6 cellular contexts compared by ENCODE assay signal in the genomic region with DNA sequence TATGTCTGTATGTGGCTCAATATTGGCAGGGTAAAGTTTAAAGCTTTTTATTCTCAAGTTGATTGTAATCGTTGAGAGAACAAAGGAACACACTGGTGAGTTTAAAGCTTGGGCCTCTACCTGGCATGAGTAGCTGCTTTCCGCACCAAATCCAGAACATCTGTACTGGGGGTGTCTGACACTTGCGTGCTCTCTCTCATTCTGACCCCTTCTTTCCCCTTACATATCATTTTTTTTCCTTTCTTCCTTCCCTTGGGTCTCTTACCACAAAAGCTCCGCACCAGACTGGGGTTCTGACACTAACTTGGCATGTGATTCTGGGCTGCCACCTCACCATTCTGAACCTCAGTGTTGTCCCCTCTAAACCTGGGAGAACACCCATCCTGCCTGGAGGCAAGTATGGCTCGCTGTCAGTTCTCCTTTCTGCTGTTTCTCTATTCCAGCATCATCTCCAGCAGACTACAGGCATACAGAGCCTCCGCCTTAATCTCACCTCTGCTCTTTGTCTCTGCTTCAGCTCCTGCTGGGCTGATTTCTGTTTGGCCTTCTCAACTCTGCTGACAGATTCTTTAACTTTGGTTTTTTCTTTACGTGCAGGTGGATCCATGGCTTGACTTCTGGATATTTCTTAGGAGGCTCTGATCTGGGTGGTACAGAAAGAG. TPM values are rescaled to one million over a fixed set of nuclear protein-coding genes. Genes with fewer than 3 reads are reported as not detected.
DNase-seq lines count a peak whose midpoint lies in the region; TF ChIP-seq lines count a peak whose summit lies in the region.

No MANE protein-coding gene starts in this region.

- no peaks in the 10 kb centered on the region for H3F3A ChIP-seq in neural cell (ENCODE audit: insufficient read depth, low read length, poor library complexity, severe bottlenecking)

- peak overlapping the region; percentile 99 for H3K4me3 ChIP-seq in HUES6 (ENCODE audit: low read depth, low read length)
- peak overlapping the region; percentile 77 for H3K4me3 ChIP-seq in brain microvascular endothelial cell (ENCODE audit: low read depth, low read length)
- H3K4me3 ChIP-seq in neural cell (ENCODE audit: low read length): peak overlapping the region; percentile 68

- peaks cover 17% of the 10 kb centered on the region for H3K4me1 ChIP-seq in HUES6 (ENCODE audit: control insufficient read depth, insufficient read depth, low read length)

- DNase-seq in brain microvascular endothelial cell (peak; percentile 2), NK-92 (lab: John Stamatoyannopoulos, UW; ENCODE audit: unreplicated experiment) (no peak), UCSD-AML1 (lab: John Stamatoyannopoulos, UW; ENCODE audit: unreplicated experiment) (no peak)

- TF ChIP-seq EP300 in neural cell (conservative IDR thresholded peaks at IDR 0.05; ENCODE audit: poor library complexity, severe bottlenecking): no peak

- H3K27me3 ChIP-seq in HUES6 (ENCODE audit: control insufficient read depth, insufficient read depth, low read length) (no peaks in the 10 kb centered on the region), brain microvascular endothelial cell (replicated peaks) (no peaks in the 10 kb centered on the region), neural cell (ENCODE audit: insufficient read depth, low read depth, low read length) (no peaks in the 10 kb centered on the region)

- H3K4me2 ChIP-seq in neural cell (ENCODE audit: low read length): peak overlapping the region; percentile 99

- peak overlapping the region; percentile 79 for H3K27ac ChIP-seq in C4-2B
- peak overlapping the region; percentile 40; the same call in 1 of the 2 replicates for H3K27ac ChIP-seq in HUES6 (ENCODE audit: low read depth, low read length)
- peak overlapping the region; percentile 20 for H3K27ac ChIP-seq in brain microvascular endothelial cell
- H3K27ac ChIP-seq in neural cell (ENCODE audit: low read length): peak overlapping the region; percentile 95

- H4K20me1 ChIP-seq in neural cell (ENCODE audit: insufficient read depth): no peaks in the 10 kb centered on the region

- H3K36me3 ChIP-seq in HUES6 (ENCODE audit: control insufficient read depth, insufficient read depth, low read length): peaks cover 3% of the 10 kb centered on the region
- no peaks in the 10 kb centered on the region for H3K36me3 ChIP-seq in brain microvascular endothelial cell (replicated peaks)
- no peaks in the 10 kb centered on the region for H3K36me3 ChIP-seq in neural cell (ENCODE audit: insufficient read depth, low read length)

- TF ChIP-seq RAD21 in neural cell (conservative IDR thresholded peaks at IDR 0.05): no peak

- TF ChIP-seq CTCF in C4-2B (conservative IDR thresholded peaks at IDR 0.05): no peak
- no peak for TF ChIP-seq CTCF in brain microvascular endothelial cell (IDR thresholded peaks at IDR 0.05; ENCODE audit: low read depth, low read length, missing control alignments)
- no peak for TF ChIP-seq CTCF in neural cell (IDR thresholded peaks at IDR 0.05; ENCODE audit: poor library complexity, severe bottlenecking)

- peaks cover 39% of the 10 kb centered on the region for H3K79me2 ChIP-seq in neural cell (replicated peaks; ENCODE audit: insufficient read depth, low read length)

- in situ Hi-C loops in brain microvascular endothelial cell (cut with HindIII; ENCODE audit: low pct_ligation_motif_present, low sequenced_read_pairs): no loop called here

- H3K9me3 ChIP-seq in HUES6 (ENCODE audit: control insufficient read depth, insufficient read depth, low read depth, low read length) (no peaks in the 10 kb centered on the region), neural cell (ENCODE audit: low read length) (no peaks in the 10 kb centered on the region)

- no peaks in the 10 kb centered on the region for H3K9me2 ChIP-seq in neural cell (ENCODE audit: insufficient read depth, low read length)

- H3K9ac ChIP-seq in HUES6 (ENCODE audit: low read length) (peak overlapping the region; percentile 82), neural cell (ENCODE audit: low read length) (peak overlapping the region; percentile 80)

- peak overlapping the region; percentile 47 for H2AFZ ChIP-seq in neural cell (ENCODE audit: low read depth, low read length)

TF ChIP-seq in neural cell, 6 proteins besides CTCF, POLR2A, EP300 and RAD21:
- TF ChIP-seq TAF1 (IDR thresholded peaks at IDR 0.05; ENCODE audit: low read depth): peak; percentile 80
- peak; percentile 69 for TF ChIP-seq REST (IDR thresholded peaks at IDR 0.05; ENCODE audit: borderline replicate concordance)
- TF ChIP-seq SMC3 (conservative IDR thresholded peaks at IDR 0.05; ENCODE audit: poor library complexity): no peak

RNA-seq across cellular contexts. Expression of gene ERMAP, which starts 0.9 kb away (rescaled TPM):
- polyA plus RNA-seq in neural cell: 10.2 and 10.6 TPM in 2 replicates
- 10.7 and 12.4 TPM in 2 replicates for polyA minus RNA-seq in neural cell

RNA-seq across cellular contexts. Expression of gene SVBP, which starts 1.1 kb away (rescaled TPM):
- 210 and 231 TPM in 2 replicates for polyA plus RNA-seq in neural cell
- polyA minus RNA-seq in neural cell: 96.7 and 97.8 TPM in 2 replicates

RNA-seq across cellular contexts. Expression of gene ZNF691, which starts 30.3 kb away (rescaled TPM):
- polyA plus RNA-seq in neural cell: 14.9 and 16.2 TPM in 2 replicates
- polyA minus RNA-seq in neural cell: 19.5 and 20.3 TPM in 2 replicates

RNA-seq across cellular contexts. Expression of gene TMEM269, which starts 31.3 kb away (rescaled TPM):
- polyA plus RNA-seq in neural cell: 1.1 and 1.9 TPM in 2 replicates
- polyA minus RNA-seq in neural cell: 1.6 and 1.7 TPM in 2 replicates

RNA-seq across cellular contexts. Expression of gene C1orf50, which starts 49.0 kb away (rescaled TPM):
- polyA plus RNA-seq in neural cell: 10.2 and 26.7 TPM in 2 replicates
- 17.4 and 23.6 TPM in 2 replicates for polyA minus RNA-seq in neural cell

Comparison
In these comparisons a context has a peak if more than half of its experiments do, and no peak if none do; other contexts are left out.
1. H3K27ac ChIP-seq: peak in every context shown above with its lines; median percentile 95 in neural cell; 79 in C4-2B; 40 in HUES6; 20 in brain microvascular endothelial cell.